7 cellular contexts compared by ENCODE assay signal in the genomic region with DNA sequence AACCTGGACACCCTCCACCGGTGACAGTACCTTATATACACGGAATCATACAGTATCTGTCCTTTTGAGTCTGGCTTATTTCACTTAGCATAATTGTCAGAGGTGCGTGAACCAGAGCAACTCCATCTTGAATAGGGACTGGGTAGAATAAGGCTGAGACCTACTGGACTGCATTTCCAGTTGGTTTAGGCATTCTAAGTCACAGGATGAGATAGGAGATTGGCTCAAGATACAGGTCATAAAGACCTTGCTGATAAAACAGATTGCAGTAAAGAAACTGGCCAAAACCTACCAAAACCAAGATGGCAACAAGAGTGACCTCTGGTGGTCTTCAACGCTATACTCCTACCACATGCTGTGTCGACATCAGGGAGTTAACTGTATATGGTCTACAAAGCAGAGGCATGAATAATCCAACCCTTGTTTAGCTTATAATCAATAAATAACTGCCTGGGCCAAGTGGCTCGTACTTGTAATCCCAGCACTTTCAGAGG. TPM values are rescaled to one million over a fixed set of nuclear protein-coding genes. Genes with fewer than 3 reads are reported as not detected.
DNase-seq lines count a peak whose midpoint lies in the region; ATAC-seq, FAIRE-seq and TF ChIP-seq lines count a peak whose summit lies in the region.

No MANE protein-coding gene starts in this region.

- H3K4me2 ChIP-seq in Loucy (ENCODE audit: low read depth, low read length, poor library complexity, severe bottlenecking) (peak overlapping the region; percentile 80), HepG2 (ENCODE audit: low read depth, low read length) (peak overlapping the region; percentile 67)

- peaks cover 21% of the 10 kb centered on the region for H3K4me1 Mint-ChIP-seq in activated CD4-positive, alpha-beta memory T cell treated with anti-CD3 and anti-CD28 coated beads for 36 hours (ENCODE audit: low read depth)

- peak; percentile 71 for TF ChIP-seq RAD21 in HepG2 (CRISPR knock-in tag; IDR thresholded peaks at IDR 0.05)

- CTCF ChIA-PET in activated CD4-positive, alpha-beta memory T cell treated with anti-CD3 and anti-CD28 coated beads for 36 hours (lab: Charles Lee): interaction anchor here (0.8 to 3.0 kb wide), 8 partner anchors 28 to 83 kb away, joined by 3 to 36 read pairs (median 4); partner anchors contain the start of gene CLK2
- CTCF ChIA-PET in HepG2 (lab: Yijun Ruan, JAX; ENCODE audit: low intra/inter-chr PET ratio, low total read pairs): interaction anchor here (1.1 to 3.7 kb wide), 3 partner anchors 30 to 57 kb away, joined by 3 to 36 read pairs (median 35); partner anchors contain the start of genes ENTREP3 and HCN3

- H4K20me1 ChIP-seq in Loucy (ENCODE audit: insufficient read depth, low read length, poor library complexity, severe bottlenecking) (peaks cover 24% of the 10 kb centered on the region), HepG2 (ENCODE audit: insufficient read depth, low read length) (peaks cover 7% of the 10 kb centered on the region)

- peak overlapping the region; percentile 83 for H3K27ac ChIP-seq in HepG2 (ENCODE audit: extremely low read length, insufficient read depth, low read length)

- BruUV-seq in HepG2 (replicated peaks; lab: Mats Ljungman, UMichigan): no TSS peak

- H3K9me2 ChIP-seq in Loucy (replicated peaks; ENCODE audit: low read depth, low read length): no peaks in the 10 kb centered on the region

- H3K9me3 ChIP-seq in Loucy (ENCODE audit: insufficient read depth, low read depth, low read length): no peaks in the 10 kb centered on the region
- H3K9me3 ChIP-seq in HepG2 (ENCODE audit: low read length): no peaks in the 10 kb centered on the region

- intact Hi-C loops in activated CD4-positive, alpha-beta memory T cell treated with anti-CD3 and anti-CD28 coated beads for 36 hours (cut with micrococcal nuclease): no loop called here
- intact Hi-C loops in HepG2 (cut with micrococcal nuclease; ENCODE audit: unreplicated experiment): loop anchor here (1.0 to 10.0 kb wide), 2 partner anchors 57 to 102 kb away; partner anchors contain the start of genes MTX1 and THBS3

- H3K4me1 ChIP-seq in Loucy (ENCODE audit: insufficient read depth, low read length, poor library complexity, severe bottlenecking) (peaks cover 47% of the 10 kb centered on the region), HepG2 (ENCODE audit: insufficient read depth, low read length) (peaks cover 79% of the 10 kb centered on the region)

- H3K4me3 ChIP-seq in Loucy (ENCODE audit: low read length, poor library complexity, severe bottlenecking): peak overlapping the region; percentile 96
- H3K4me3 ChIP-seq in HepG2 (replicated peaks in 1 of 3; ENCODE audit: insufficient read depth in 1 of 3, low read depth in 2 of 3, low read length in 3 of 3): no peak overlapping the region

- no peaks in the 10 kb centered on the region for H3K9me3 Mint-ChIP-seq in activated CD4-positive, alpha-beta memory T cell treated with anti-CD3 and anti-CD28 coated beads for 36 hours

- peak in 1 of 2 experiments; percentile 38; a peak in 1 of 4 replicates for TF ChIP-seq POLR2A in HepG2 (IDR thresholded peaks at IDR 0.05; ENCODE audit: insufficient read depth in 1 of 2, low read depth in 2 of 2, low read length in 2 of 2)

- H2AFZ ChIP-seq in Loucy (ENCODE audit: low read length) (no peak overlapping the region), HepG2 (ENCODE audit: low read length) (no peak overlapping the region)

- peaks cover 36% of the 10 kb centered on the region for H3K79me2 ChIP-seq in Loucy (ENCODE audit: insufficient read depth, low read length)
- H3K79me2 ChIP-seq in HepG2 (ENCODE audit: insufficient read depth, low read length): peaks cover 46% of the 10 kb centered on the region

- H3K36me3 ChIP-seq in Loucy (ENCODE audit: insufficient read depth, low read length): peaks cover 3% of the 10 kb centered on the region; the same call in 1 of the 2 replicates
- H3K36me3 ChIP-seq in HepG2 (replicated peaks in 1 of 2; ENCODE audit: control insufficient read depth in 1 of 2, insufficient read depth in 2 of 2, low read length in 2 of 2): peaks cover 4% of the 10 kb centered on the region in 2 experiments; a peak in 3 of 5 replicates

- peak; percentile 70 for FAIRE-seq in HepG2 (lab: Jason Lieb, UNC)

- H3K27ac Mint-ChIP-seq in activated CD4-positive, alpha-beta memory T cell treated with anti-CD3 and anti-CD28 coated beads for 36 hours: peak overlapping the region; percentile 99

- POLR2A ChIA-PET in activated CD4-positive, alpha-beta memory T cell treated with anti-CD3 and anti-CD28 coated beads for 36 hours (lab: Charles Lee): interaction anchor here (0.8 to 1.7 kb wide), 5 partner anchors 11 to 61 kb away, joined by 3 to 7 read pairs (median 6); partner anchors contain the start of gene CLK2
- POLR2A ChIA-PET in HepG2 (lab: Yijun Ruan, JAX): interaction anchor here (1.2 to 5.5 kb wide), 11 partner anchors 10 to 256 kb away, joined by 3 to 51 read pairs (median 7); partner anchors contain the start of genes ASH1L, CLK2 and ENTREP3

- H3K9ac ChIP-seq in Loucy (ENCODE audit: low read depth, low read length, poor library complexity, severe bottlenecking) (peak overlapping the region; percentile 89), HepG2 (ENCODE audit: insufficient read depth, low read depth, low read length) (peak overlapping the region; percentile 98; the same call in 1 of the 2 replicates)

- 59% methylated on average over 5 of the region's 6 CpGs for WGBS in HepG2 (ENCODE audit: low lambda C conversion rate)

- H3K36me3 Mint-ChIP-seq in activated CD4-positive, alpha-beta memory T cell treated with anti-CD3 and anti-CD28 coated beads for 36 hours: peaks cover 26% of the 10 kb centered on the region

- peaks cover 5% of the 10 kb centered on the region for H3K27me3 ChIP-seq in Loucy (ENCODE audit: insufficient read depth, low read length, poor library complexity, severe bottlenecking)
- H3K27me3 ChIP-seq in HepG2 (ENCODE audit: control insufficient read depth in 1 of 2, insufficient read depth in 2 of 2, low read length in 2 of 2): no peaks in the 10 kb centered on the region; a peak in 1 of 5 replicates

- in situ Hi-C loops in G401 (cut with HindIII; ENCODE audit: low sequenced_read_pairs) (no loop called here), HepG2 (cut with HindIII; ENCODE audit: extremely low pct_ligation_motif_present, low pct_unique_long_range_greater_than_20kb) (loop anchor here (10.0 kb wide), 1 partner anchor 52 kb away; the partner anchor contains the start of gene ENTREP3)

- peak overlapping the region; percentile 39 for H3K4me3 Mint-ChIP-seq in activated CD4-positive, alpha-beta memory T cell treated with anti-CD3 and anti-CD28 coated beads for 36 hours

- no peaks in the 10 kb centered on the region for H3K27me3 Mint-ChIP-seq in activated CD4-positive, alpha-beta memory T cell treated with anti-CD3 and anti-CD28 coated beads for 36 hours

- H3F3A ChIP-seq in Loucy (ENCODE audit: low read depth): peaks cover 9% of the 10 kb centered on the region

- TF ChIP-seq EP300 in HepG2 (IDR thresholded peaks at IDR 0.05; ENCODE audit: low read depth in 2 of 2, low read length in 2 of 2): no peak
- TF ChIP-seq EP300 in HepG2 (CRISPR knock-in tag; IDR thresholded peaks at IDR 0.05; ENCODE audit: borderline replicate concordance): no peak

- TF ChIP-seq CTCF in Loucy (conservative IDR thresholded peaks at IDR 0.05; ENCODE audit: low read length) (peak; percentile 61), HepG2 (CRISPR knock-in tag; IDR thresholded peaks at IDR 0.05) (peak; percentile 86)

- DNase-seq in G401 (ENCODE audit: low spot score): peak; percentile 39
- DNase-seq in activated CD4-positive, alpha-beta memory T cell treated with anti-CD3 and anti-CD28 coated beads for 36 hours: no peak
- peak; percentile 85 for DNase-seq in HepG2 (ENCODE audit: low spot score)
- DNase-seq in epidermal melanocyte (ENCODE audit: insufficient read length, low spot score): no peak

- ATAC-seq in HepG2: peak; percentile 19
- no peak for ATAC-seq in HG03565 (IDR thresholded peaks at IDR 0.05; ENCODE audit: unreplicated experiment)
- no peak for ATAC-seq in HG02870 (IDR thresholded peaks at IDR 0.05; ENCODE audit: unreplicated experiment)

RNA-seq across cellular contexts. Expression of gene FDPS, which starts 1.4 kb away (rescaled TPM):
- 357 and 361 TPM in 2 replicates for total RNA-seq in G401 (2014; rRNA removed; shearing (Covaris generic))
- total RNA-seq in activated CD4-positive, alpha-beta memory T cell treated with anti-CD3 and anti-CD28 coated beads for 36 hours: 100 to 1,000 TPM; 378 to 395 TPM
- total RNA-seq in HepG2 (2016; rRNA removed; fragmentation: Illumina TruSeq; extraction: Trizol): 519 and 610 TPM in 2 replicates
- 109 and 111 TPM in 2 replicates for total RNA-seq in HepG2 (2016; cell fraction: cytosol; rRNA removed; fragmentation: Illumina TruSeq; extraction: Trizol; ENCODE audit: low read depth)
- 529 and 601 TPM in 2 replicates for total RNA-seq in HepG2 (2016; cell fraction: insoluble cytoplasmic fraction; rRNA removed; fragmentation: Illumina TruSeq; extraction: Trizol)
- 138 and 151 TPM in 2 replicates for total RNA-seq in HepG2 (2016; cell fraction: membrane; rRNA removed; fragmentation: Illumina TruSeq; extraction: Trizol)
- total RNA-seq in HepG2 (2016; cell fraction: nucleus; rRNA removed; fragmentation: Illumina TruSeq; extraction: Trizol): 274 and 312 TPM in 2 replicates
- 264 and 345 TPM in 2 replicates for polyA plus RNA-seq in HepG2 (2011; rRNA removed)
- 233 and 344 TPM in 2 replicates for polyA plus RNA-seq in HepG2 (2011; cell fraction: cytosol; rRNA removed)
- polyA plus RNA-seq in HepG2 (2011; cell fraction: nucleus; rRNA removed): 252 and 375 TPM in 2 replicates
- 341 and 401 TPM in 2 replicates for polyA plus RNA-seq in HepG2 (2012)
- polyA plus RNA-seq in HepG2 (2016; cell fraction: cytosol; fragmentation: Illumina TruSeq; extraction: Trizol; ENCODE audit: low read depth): 82.5 and 94.9 TPM in 2 replicates
- 516 and 544 TPM in 2 replicates for polyA plus RNA-seq in HepG2 (2016; cell fraction: insoluble cytoplasmic fraction; fragmentation: Illumina TruSeq; extraction: Trizol; ENCODE audit: low read depth)
- polyA plus RNA-seq in HepG2 (2016; cell fraction: membrane; fragmentation: Illumina TruSeq; extraction: Trizol; ENCODE audit: low read depth): 100 and 109 TPM in 2 replicates
- polyA plus RNA-seq in HepG2 (2016; cell fraction: nucleus; fragmentation: Illumina TruSeq; extraction: Trizol; ENCODE audit: insufficient read depth, low read depth): 566 and 576 TPM in 2 replicates
- 110 and 303 TPM in 2 replicates for polyA minus RNA-seq in HepG2 (2011; rRNA and poly(A)+ RNA removed; ENCODE audit: low replicate concordance)
- polyA minus RNA-seq in HepG2 (2011; cell fraction: cytosol; rRNA and poly(A)+ RNA removed): 94.6 and 134 TPM in 2 replicates
- 70.3 and 113 TPM in 2 replicates for polyA minus RNA-seq in HepG2 (2011; cell fraction: nucleus; rRNA and poly(A)+ RNA removed)

RNA-seq across cellular contexts. Expression of gene PKLR, which starts 6.1 kb away (rescaled TPM):
- not detected in 2 replicates for total RNA-seq in G401 (2014; rRNA removed; shearing (Covaris generic))
- total RNA-seq in activated CD4-positive, alpha-beta memory T cell treated with anti-CD3 and anti-CD28 coated beads for 36 hours: not detected
- total RNA-seq in HepG2 (2016; rRNA removed; fragmentation: Illumina TruSeq; extraction: Trizol): 10.3 and 13.6 TPM in 2 replicates
- 0.51 and 0.79 TPM in 2 replicates for total RNA-seq in HepG2 (2016; cell fraction: cytosol; rRNA removed; fragmentation: Illumina TruSeq; extraction: Trizol; ENCODE audit: low read depth)
- 10.0 and 10.3 TPM in 2 replicates for total RNA-seq in HepG2 (2016; cell fraction: insoluble cytoplasmic fraction; rRNA removed; fragmentation: Illumina TruSeq; extraction: Trizol)
- total RNA-seq in HepG2 (2016; cell fraction: membrane; rRNA removed; fragmentation: Illumina TruSeq; extraction: Trizol): 2.4 and 2.7 TPM in 2 replicates
- total RNA-seq in HepG2 (2016; cell fraction: nucleus; rRNA removed; fragmentation: Illumina TruSeq; extraction: Trizol): 5.1 and 8.0 TPM in 2 replicates
- polyA plus RNA-seq in HepG2 (2011; rRNA removed): 29.3 and 43.2 TPM in 2 replicates
- polyA plus RNA-seq in HepG2 (2011; cell fraction: cytosol; rRNA removed): 26.7 and 30.1 TPM in 2 replicates
- polyA plus RNA-seq in HepG2 (2011; cell fraction: nucleus; rRNA removed): 35.4 and 48.8 TPM in 2 replicates
- polyA plus RNA-seq in HepG2 (2012): 29.8 and 32.5 TPM in 2 replicates
- 0.97 and 1.0 TPM in 2 replicates for polyA plus RNA-seq in HepG2 (2016; cell fraction: cytosol; fragmentation: Illumina TruSeq; extraction: Trizol; ENCODE audit: low read depth)
- polyA plus RNA-seq in HepG2 (2016; cell fraction: insoluble cytoplasmic fraction; fragmentation: Illumina TruSeq; extraction: Trizol; ENCODE audit: low read depth): 13.3 and 16.3 TPM in 2 replicates
- polyA plus RNA-seq in HepG2 (2016; cell fraction: membrane; fragmentation: Illumina TruSeq; extraction: Trizol; ENCODE audit: low read depth): 2.9 and 3.0 TPM in 2 replicates
- 10.7 and 11.1 TPM in 2 replicates for polyA plus RNA-seq in HepG2 (2016; cell fraction: nucleus; fragmentation: Illumina TruSeq; extraction: Trizol; ENCODE audit: insufficient read depth, low read depth)
- 0.16 and 52.2 TPM in 2 replicates for polyA minus RNA-seq in HepG2 (2011; rRNA and poly(A)+ RNA removed; ENCODE audit: low replicate concordance)
- 14.6 and 19.0 TPM in 2 replicates for polyA minus RNA-seq in HepG2 (2011; cell fraction: cytosol; rRNA and poly(A)+ RNA removed)
- 9.5 and 15.8 TPM in 2 replicates for polyA minus RNA-seq in HepG2 (2011; cell fraction: nucleus; rRNA and poly(A)+ RNA removed)

RNA-seq across cellular contexts. Expression of gene RUSC1, which starts 13.4 kb away (rescaled TPM):
- total RNA-seq in G401 (2014; rRNA removed; shearing (Covaris generic)): 23.9 and 35.0 TPM in 2 replicates
- total RNA-seq in activated CD4-positive, alpha-beta memory T cell treated with anti-CD3 and anti-CD28 coated beads for 36 hours: 10 to 100 TPM; 23.2 to 25.4 TPM
- 15.9 and 18.7 TPM in 2 replicates for total RNA-seq in HepG2 (2016; rRNA removed; fragmentation: Illumina TruSeq; extraction: Trizol)
- 9.4 and 10.1 TPM in 2 replicates for total RNA-seq in HepG2 (2016; cell fraction: cytosol; rRNA removed; fragmentation: Illumina TruSeq; extraction: Trizol; ENCODE audit: low read depth)
- total RNA-seq in HepG2 (2016; cell fraction: insoluble cytoplasmic fraction; rRNA removed; fragmentation: Illumina TruSeq; extraction: Trizol): 14.8 and 19.6 TPM in 2 replicates
- total RNA-seq in HepG2 (2016; cell fraction: membrane; rRNA removed; fragmentation: Illumina TruSeq; extraction: Trizol): 19.4 and 21.9 TPM in 2 replicates
- total RNA-seq in HepG2 (2016; cell fraction: nucleus; rRNA removed; fragmentation: Illumina TruSeq; extraction: Trizol): 13.5 and 19.1 TPM in 2 replicates
- polyA plus RNA-seq in HepG2 (2011; rRNA removed): 20.4 and 21.4 TPM in 2 replicates
- polyA plus RNA-seq in HepG2 (2011; cell fraction: cytosol; rRNA removed): 13.8 and 18.3 TPM in 2 replicates
- polyA plus RNA-seq in HepG2 (2011; cell fraction: nucleus; rRNA removed): 72.9 and 80.6 TPM in 2 replicates
- polyA plus RNA-seq in HepG2 (2012): 9.4 and 13.3 TPM in 2 replicates
- polyA plus RNA-seq in HepG2 (2016; cell fraction: cytosol; fragmentation: Illumina TruSeq; extraction: Trizol; ENCODE audit: low read depth): 14.0 and 17.7 TPM in 2 replicates
- polyA plus RNA-seq in HepG2 (2016; cell fraction: insoluble cytoplasmic fraction; fragmentation: Illumina TruSeq; extraction: Trizol; ENCODE audit: low read depth): 21.9 and 27.7 TPM in 2 replicates
- polyA plus RNA-seq in HepG2 (2016; cell fraction: membrane; fragmentation: Illumina TruSeq; extraction: Trizol; ENCODE audit: low read depth): 22.4 and 26.1 TPM in 2 replicates
- 48.2 and 50.9 TPM in 2 replicates for polyA plus RNA-seq in HepG2 (2016; cell fraction: nucleus; fragmentation: Illumina TruSeq; extraction: Trizol; ENCODE audit: insufficient read depth, low read depth)
- polyA minus RNA-seq in HepG2 (2011; rRNA and poly(A)+ RNA removed; ENCODE audit: low replicate concordance): 29.1 and 81.2 TPM in 2 replicates
- polyA minus RNA-seq in HepG2 (2011; cell fraction: cytosol; rRNA and poly(A)+ RNA removed): 8.8 and 9.9 TPM in 2 replicates
- polyA minus RNA-seq in HepG2 (2011; cell fraction: nucleus; rRNA and poly(A)+ RNA removed): 12.6 and 12.8 TPM in 2 replicates

RNA-seq across cellular contexts. Expression of gene HCN3, which starts 30.0 kb away (rescaled TPM):
- 1.1 and 3.3 TPM in 2 replicates for total RNA-seq in G401 (2014; rRNA removed; shearing (Covaris generic))
- total RNA-seq in activated CD4-positive, alpha-beta memory T cell treated with anti-CD3 and anti-CD28 coated beads for 36 hours: 1 to 10 TPM; 1.9 to 2.4 TPM
- 1.3 and 2.4 TPM in 2 replicates for total RNA-seq in HepG2 (2016; rRNA removed; fragmentation: Illumina TruSeq; extraction: Trizol)
- 0.44 and 0.51 TPM in 2 replicates for total RNA-seq in HepG2 (2016; cell fraction: cytosol; rRNA removed; fragmentation: Illumina TruSeq; extraction: Trizol; ENCODE audit: low read depth)
- 0.77 and 3.4 TPM in 2 replicates for total RNA-seq in HepG2 (2016; cell fraction: insoluble cytoplasmic fraction; rRNA removed; fragmentation: Illumina TruSeq; extraction: Trizol)
- 0.74 and 0.96 TPM in 2 replicates for total RNA-seq in HepG2 (2016; cell fraction: membrane; rRNA removed; fragmentation: Illumina TruSeq; extraction: Trizol)
- 5.8 and 5.9 TPM in 2 replicates for total RNA-seq in HepG2 (2016; cell fraction: nucleus; rRNA removed; fragmentation: Illumina TruSeq; extraction: Trizol)
- polyA plus RNA-seq in HepG2 (2011; rRNA removed): 10.2 and 15.0 TPM in 2 replicates
- polyA plus RNA-seq in HepG2 (2011; cell fraction: cytosol; rRNA removed): 3.4 and 4.0 TPM in 2 replicates
- polyA plus RNA-seq in HepG2 (2011; cell fraction: nucleus; rRNA removed): 55.6 and 56.4 TPM in 2 replicates
- polyA plus RNA-seq in HepG2 (2012): 6.1 and 7.0 TPM in 2 replicates
- 0.40 TPM in 2 replicates for polyA plus RNA-seq in HepG2 (2016; cell fraction: cytosol; fragmentation: Illumina TruSeq; extraction: Trizol; ENCODE audit: low read depth)
- 1.1 and 1.3 TPM in 2 replicates for polyA plus RNA-seq in HepG2 (2016; cell fraction: insoluble cytoplasmic fraction; fragmentation: Illumina TruSeq; extraction: Trizol; ENCODE audit: low read depth)
- polyA plus RNA-seq in HepG2 (2016; cell fraction: membrane; fragmentation: Illumina TruSeq; extraction: Trizol; ENCODE audit: low read depth): 0.72 and 0.85 TPM in 2 replicates
- 18.6 and 19.5 TPM in 2 replicates for polyA plus RNA-seq in HepG2 (2016; cell fraction: nucleus; fragmentation: Illumina TruSeq; extraction: Trizol; ENCODE audit: insufficient read depth, low read depth)
- 17.8 and 35.4 TPM in 2 replicates for polyA minus RNA-seq in HepG2 (2011; rRNA and poly(A)+ RNA removed; ENCODE audit: low replicate concordance)
- 1.4 and 3.0 TPM in 2 replicates for polyA minus RNA-seq in HepG2 (2011; cell fraction: cytosol; rRNA and poly(A)+ RNA removed)
- polyA minus RNA-seq in HepG2 (2011; cell fraction: nucleus; rRNA and poly(A)+ RNA removed): 8.8 and 11.3 TPM in 2 replicates

RNA-seq across cellular contexts. Expression of gene CLK2, which starts 34.0 kb away (rescaled TPM):
- 32.1 and 47.4 TPM in 2 replicates for total RNA-seq in G401 (2014; rRNA removed; shearing (Covaris generic))
- total RNA-seq in activated CD4-positive, alpha-beta memory T cell treated with anti-CD3 and anti-CD28 coated beads for 36 hours: 10 to 100 TPM; 62.0 to 68.1 TPM
- total RNA-seq in HepG2 (2016; rRNA removed; fragmentation: Illumina TruSeq; extraction: Trizol): 10.1 and 20.1 TPM in 2 replicates
- 8.5 and 11.8 TPM in 2 replicates for total RNA-seq in HepG2 (2016; cell fraction: cytosol; rRNA removed; fragmentation: Illumina TruSeq; extraction: Trizol; ENCODE audit: low read depth)
- total RNA-seq in HepG2 (2016; cell fraction: insoluble cytoplasmic fraction; rRNA removed; fragmentation: Illumina TruSeq; extraction: Trizol): 10.6 and 19.2 TPM in 2 replicates
- total RNA-seq in HepG2 (2016; cell fraction: membrane; rRNA removed; fragmentation: Illumina TruSeq; extraction: Trizol): 9.3 and 12.0 TPM in 2 replicates
- 23.9 and 32.6 TPM in 2 replicates for total RNA-seq in HepG2 (2016; cell fraction: nucleus; rRNA removed; fragmentation: Illumina TruSeq; extraction: Trizol)
- 73.5 and 74.0 TPM in 2 replicates for polyA plus RNA-seq in HepG2 (2011; rRNA removed)
- polyA plus RNA-seq in HepG2 (2011; cell fraction: cytosol; rRNA removed): 23.9 and 24.4 TPM in 2 replicates
- 317 and 392 TPM in 2 replicates for polyA plus RNA-seq in HepG2 (2011; cell fraction: nucleus; rRNA removed)
- polyA plus RNA-seq in HepG2 (2012): 31.3 and 32.7 TPM in 2 replicates
- 3.0 and 3.3 TPM in 2 replicates for polyA plus RNA-seq in HepG2 (2016; cell fraction: cytosol; fragmentation: Illumina TruSeq; extraction: Trizol; ENCODE audit: low read depth)
- polyA plus RNA-seq in HepG2 (2016; cell fraction: insoluble cytoplasmic fraction; fragmentation: Illumina TruSeq; extraction: Trizol; ENCODE audit: low read depth): 15.8 and 17.9 TPM in 2 replicates
- polyA plus RNA-seq in HepG2 (2016; cell fraction: membrane; fragmentation: Illumina TruSeq; extraction: Trizol; ENCODE audit: low read depth): 7.6 TPM in 2 replicates
- polyA plus RNA-seq in HepG2 (2016; cell fraction: nucleus; fragmentation: Illumina TruSeq; extraction: Trizol; ENCODE audit: insufficient read depth, low read depth): 110 and 120 TPM in 2 replicates
- polyA minus RNA-seq in HepG2 (2011; rRNA and poly(A)+ RNA removed; ENCODE audit: low replicate concordance): 47.2 and 97.7 TPM in 2 replicates
- polyA minus RNA-seq in HepG2 (2011; cell fraction: cytosol; rRNA and poly(A)+ RNA removed): 12.4 and 13.9 TPM in 2 replicates
- 94.1 and 94.6 TPM in 2 replicates for polyA minus RNA-seq in HepG2 (2011; cell fraction: nucleus; rRNA and poly(A)+ RNA removed)

Comparison
In these comparisons a context has a peak if more than half of its experiments do, and no peak if none do; other contexts are left out.
1. DNase-seq: peak in G401 (single experiment) and HepG2 (single experiment); none in activated CD4-positive, alpha-beta memory T cell treated with anti-CD3 and anti-CD28 coated beads for 36 hours (single experiment) and epidermal melanocyte (single experiment).